8 cellular contexts compared by ENCODE assay signal in genomic region chr6:149897015-149897697, GRCh38. TPM values are rescaled to one million over a fixed set of nuclear protein-coding genes. Genes with fewer than 3 reads are reported as not detected.
DNase-seq lines count a peak whose midpoint lies in the region; ATAC-seq, FAIRE-seq and TF ChIP-seq lines count a peak whose summit lies in the region.

No MANE protein-coding gene starts in this region.

- ATAC-seq in left lobe of liver (peak; percentile 96), GM21576 (IDR thresholded peaks at IDR 0.05; ENCODE audit: unreplicated experiment) (no peak)

- no peaks in the 10 kb centered on the region for H3K9me3 Mint-ChIP-seq in activated T-helper 2 cell treated with anti-CD3 and anti-CD28 coated beads, Interferon-gamma antibody, Interleukin-2, Interleukin-4, amounts not matched to agents 10 μg/mL and 5 μg/mL and 100 μg/mL, durations not matched to agents 14 hours and 24 hours and 36 hours

- TF ChIP-seq CTCF in thyroid gland (IDR thresholded peaks at IDR 0.05): no peak

- peak overlapping the region; percentile 27 to 60 (median 52) for H3K27ac ChIP-seq in thyroid gland

- no peak overlapping the region for H3K4me3 Mint-ChIP-seq in activated T-helper 2 cell treated with anti-CD3 and anti-CD28 coated beads, Interferon-gamma antibody, Interleukin-2, Interleukin-4, amounts not matched to agents 10 μg/mL and 5 μg/mL and 100 μg/mL, durations not matched to agents 14 hours and 24 hours and 36 hours (ENCODE audit: low read depth)

- no peak for FAIRE-seq in HTR-8/SVneo (lab: Jason Lieb, UNC)

- no peak overlapping the region for H3K27ac Mint-ChIP-seq in activated T-helper 2 cell treated with anti-CD3 and anti-CD28 coated beads, Interferon-gamma antibody, Interleukin-2, Interleukin-4, amounts not matched to agents 10 μg/mL and 5 μg/mL and 100 μg/mL, durations not matched to agents 14 hours and 24 hours and 36 hours

- in situ Hi-C loops in T47D (cut with HindIII; ENCODE audit: low pct_unique_long_range_greater_than_20kb, low sequenced_read_pairs): no loop called here

- DNase-seq in HTR-8/SVneo (ENCODE audit: insufficient read length, low spot score) (peak; percentile 54), T47D (ENCODE audit: low read depth in 1 of 2, low spot score in 1 of 2) (peak; percentile 37 to 57), left lobe of liver (ENCODE audit: low spot score) (peak; percentile 84), thyroid gland (peak; percentile 38 to 44), cortex of kidney (lab: John Stamatoyannopoulos, UW) (no peak), UCSD-AML1 (lab: John Stamatoyannopoulos, UW; ENCODE audit: unreplicated experiment) (no peak)
- no peak for DNase-seq in activated T-helper 2 cell treated with anti-CD3 and anti-CD28 coated beads, Interferon-gamma antibody, Interleukin-2, Interleukin-4, amounts not matched to agents 10 μg/mL and 5 μg/mL and 100 μg/mL, durations not matched to agents 14 hours and 24 hours and 36 hours (ENCODE audit: low spot score)

- no peak for TF ChIP-seq POLR2A in thyroid gland (IDR thresholded peaks at IDR 0.05)

- H3K4me1 ChIP-seq in thyroid gland: peaks cover 9 to 36% of the 10 kb centered on the region in 2 donors

- no peaks in the 10 kb centered on the region for H3K27me3 ChIP-seq in thyroid gland

- peaks cover 25% of the 10 kb centered on the region for H3K27me3 Mint-ChIP-seq in activated T-helper 2 cell treated with anti-CD3 and anti-CD28 coated beads, Interferon-gamma antibody, Interleukin-2, Interleukin-4, amounts not matched to agents 10 μg/mL and 5 μg/mL and 100 μg/mL, durations not matched to agents 14 hours and 24 hours and 36 hours (ENCODE audit: low read depth)

- no peaks in the 10 kb centered on the region for H3K36me3 ChIP-seq in thyroid gland

- WGBS in thyroid gland, 2 donors: 59 to 74% methylated on average over 13 of the region's 13 CpGs

- peaks cover 32% of the 10 kb centered on the region for H3K4me1 Mint-ChIP-seq in activated T-helper 2 cell treated with anti-CD3 and anti-CD28 coated beads, Interferon-gamma antibody, Interleukin-2, Interleukin-4, amounts not matched to agents 10 μg/mL and 5 μg/mL and 100 μg/mL, durations not matched to agents 14 hours and 24 hours and 36 hours (ENCODE audit: low read depth)

- H3K4me3 ChIP-seq in thyroid gland (replicated peaks in 1 of 3): no peak overlapping the region

- H3K36me3 Mint-ChIP-seq in activated T-helper 2 cell treated with anti-CD3 and anti-CD28 coated beads, Interferon-gamma antibody, Interleukin-2, Interleukin-4, amounts not matched to agents 10 μg/mL and 5 μg/mL and 100 μg/mL, durations not matched to agents 14 hours and 24 hours and 36 hours (ENCODE audit: low read depth): no peaks in the 10 kb centered on the region

- intact Hi-C loops in thyroid gland (cut with DNase I): no loop called here
- intact Hi-C loops in activated T-helper 2 cell treated with anti-CD3 and anti-CD28 coated beads, Interferon-gamma antibody, Interleukin-2, Interleukin-4, amounts not matched to agents 10 μg/mL and 5 μg/mL and 100 μg/mL, durations not matched to agents 14 hours and 24 hours and 36 hours (cut with micrococcal nuclease): no loop called here

- H3K9me3 ChIP-seq in thyroid gland: no peaks in the 10 kb centered on the region

RNA-seq across cellular contexts. Expression of gene RAET1E, which starts 0.8 kb away (rescaled TPM):
- not detected for total RNA-seq in left lobe of liver
- 1 to 10 TPM in 1 of 4 donors, not detected in 3; 1.7 TPM for total RNA-seq in thyroid gland
- not detected in 2 replicates for total RNA-seq in activated T-helper 2 cell treated with anti-CD3 and anti-CD28 coated beads, Interferon-gamma antibody, Interleukin-2, Interleukin-4, amounts not matched to agents 10 μg/mL and 5 μg/mL and 100 μg/mL, durations not matched to agents 14 hours and 24 hours and 36 hours

RNA-seq across cellular contexts. Expression of gene RAET1G, which starts 25.8 kb away (rescaled TPM):
- not detected for total RNA-seq in left lobe of liver
- 1 to 10 TPM in 2 of 4 donors, under 1 TPM in 1, not detected in 1; 0.59 to 2.0 (median 1.6) TPM for total RNA-seq in thyroid gland
- total RNA-seq in activated T-helper 2 cell treated with anti-CD3 and anti-CD28 coated beads, Interferon-gamma antibody, Interleukin-2, Interleukin-4, amounts not matched to agents 10 μg/mL and 5 μg/mL and 100 μg/mL, durations not matched to agents 14 hours and 24 hours and 36 hours: not detected in 2 replicates

RNA-seq across cellular contexts. Expression of gene LRP11, which starts 33.0 kb away (rescaled TPM):
- total RNA-seq in left lobe of liver (11.1 TPM), thyroid gland (10 to 100 TPM; 39.4 to 76.8 (median 57.2) TPM)
- total RNA-seq in activated T-helper 2 cell treated with anti-CD3 and anti-CD28 coated beads, Interferon-gamma antibody, Interleukin-2, Interleukin-4, amounts not matched to agents 10 μg/mL and 5 μg/mL and 100 μg/mL, durations not matched to agents 14 hours and 24 hours and 36 hours: 3.6 and 4.3 TPM in 2 replicates

RNA-seq across cellular contexts. Expression of gene ULBP2, which starts 44.7 kb away (rescaled TPM):
- total RNA-seq in left lobe of liver (0.18 TPM), thyroid gland (1 to 10 TPM in 1 of 4 donors, under 1 TPM in 1, not detected in 2; 0.78 to 1.5 TPM)
- 0.14 and 0.18 TPM in 2 replicates for total RNA-seq in activated T-helper 2 cell treated with anti-CD3 and anti-CD28 coated beads, Interferon-gamma antibody, Interleukin-2, Interleukin-4, amounts not matched to agents 10 μg/mL and 5 μg/mL and 100 μg/mL, durations not matched to agents 14 hours and 24 hours and 36 hours

Comparison
In these comparisons a context has a peak if more than half of its experiments do, and no peak if none do; other contexts are left out.
1. DNase-seq: peak in HTR-8/SVneo (single experiment), T47D (2 of 2), left lobe of liver (single experiment) and thyroid gland (2 of 2); none in cortex of kidney (single experiment), activated T-helper 2 cell treated with anti-CD3 and anti-CD28 coated beads, Interferon-gamma antibody, Interleukin-2, Interleukin-4, amounts not matched to agents 10 μg/mL and 5 μg/mL and 100 μg/mL, durations not matched to agents 14 hours and 24 hours and 36 hours (single experiment) and UCSD-AML1 (single experiment).